ENCODE assay signal across 17 cellular contexts in genomic region chr15:91861223-91861622, GRCh38. TPM values are rescaled to one million over a fixed set of nuclear protein-coding genes. Genes with fewer than 3 reads are reported as not detected.
DNase-seq lines count a peak whose midpoint lies in the region; ATAC-seq and TF ChIP-seq lines count a peak whose summit lies in the region.
"Had no signal": no experiment of that assay in that cellular context is flagged by ENCODE, and none has a peak within 500 bp of the region (broad histone marks: within the 10 kb centered on the region; RNA-seq: fewer than 3 reads in every experiment).

No MANE protein-coding gene starts in this region.

- 88 to 94% (median 92%) methylated on average over 6 of the region's 6 CpGs for WGBS in ovary, 3 donors

- BruUV-seq in A673 (replicated peaks; lab: Mats Ljungman, UMichigan), result no TSS peak

- no peak for DNase-seq in left ventricle myocardium inferior
- DNase-seq in left ventricle myocardium superior, result no peak
- peak; percentile 67 for DNase-seq in SKM-1 (lab: John Stamatoyannopoulos, UW; ENCODE audit: unreplicated experiment)
- DNase-seq in left lung, result no peak
- DNase-seq in ovary, result no peak
- DNase-seq in HuH-7.5 (ENCODE audit: low spot score), result no peak
- DNase-seq in GF-D8 (lab: John Stamatoyannopoulos, UW), result no peak
- no peak for DNase-seq in A673 (ENCODE audit: low spot score)
- DNase-seq: activated CD4-positive, alpha-beta T cell treated with anti-CD3 and anti-CD28 coated beads, Interleukin-2, amount 50 U/mL, for 4 hours; Calu3; NCI-H1436 treated with DMSO at 0.1 percent for 48 hours; NCI-H510A; retina; T-helper 9 cell had no signal

- H3K4me3 ChIP-seq in left ventricle myocardium inferior (no peak overlapping the region), left lung (no peak overlapping the region), ovary (no peak overlapping the region), A673 (ENCODE audit: low read depth, low read length, poor library complexity, severe bottlenecking) (no peak overlapping the region)
- H3K4me3 ChIP-seq: A549, tibial nerve had no signal

- H3K27me3 ChIP-seq in left ventricle myocardium inferior (ENCODE audit: low read depth), result no peaks in the 10 kb centered on the region
- H3K27me3 ChIP-seq in left lung, result no peaks in the 10 kb centered on the region
- H3K27me3 ChIP-seq in ovary, result no peaks in the 10 kb centered on the region
- no peaks in the 10 kb centered on the region for H3K27me3 ChIP-seq in A673 (replicated peaks; ENCODE audit: insufficient read depth, low read depth, low read length, poor library complexity)
- H3K27me3 ChIP-seq: tibial nerve had no signal

- TF ChIP-seq CTCF in left ventricle myocardium inferior (IDR thresholded peaks at IDR 0.05; ENCODE audit: borderline replicate concordance) (no peak), left lung (IDR thresholded peaks at IDR 0.05) (no peak), ovary (IDR thresholded peaks at IDR 0.05) (no peak), A673 (conservative IDR thresholded peaks at IDR 0.05; ENCODE audit: low read depth, low read length) (no peak)

- TF ChIP-seq EP300 in ovary (IDR thresholded peaks at IDR 0.05), result no peak

- POLR2A ChIA-PET in A673 (lab: Charles Lee; ENCODE audit: low non-redundant PET), result no interaction called here

- H3K9me3 ChIP-seq in left ventricle myocardium inferior (replicated peaks), result no peaks in the 10 kb centered on the region
- no peaks in the 10 kb centered on the region for H3K9me3 ChIP-seq in left lung
- H3K9me3 ChIP-seq in ovary, result no peaks in the 10 kb centered on the region
- no peaks in the 10 kb centered on the region for H3K9me3 ChIP-seq in A673 (ENCODE audit: low read depth, low read length, poor library complexity, severe bottlenecking)
- H3K9me3 ChIP-seq: A549, tibial nerve had no signal

- H3K36me3 ChIP-seq in left ventricle myocardium inferior, result peaks cover 5% of the 10 kb centered on the region
- no peaks in the 10 kb centered on the region for H3K36me3 ChIP-seq in left lung
- no peaks in the 10 kb centered on the region for H3K36me3 ChIP-seq in ovary
- H3K36me3 ChIP-seq in A673 (ENCODE audit: insufficient read depth, low read length, poor library complexity, severe bottlenecking), result no peaks in the 10 kb centered on the region

- peaks cover 98% of the 10 kb centered on the region for H3K4me1 ChIP-seq in left ventricle myocardium inferior
- H3K4me1 ChIP-seq in left lung, result peaks cover 35 to 93% of the 10 kb centered on the region in 2 donors
- H3K4me1 ChIP-seq in ovary (ENCODE audit: insufficient read depth), result peaks cover 13% of the 10 kb centered on the region
- H3K4me1 ChIP-seq in A673 (ENCODE audit: insufficient read depth, low read length, poor library complexity, severe bottlenecking), result peaks cover 18% of the 10 kb centered on the region

- TF ChIP-seq POLR2A in ovary (IDR thresholded peaks at IDR 0.05), result no peak

- ATAC-seq in left ventricle myocardium superior (no peak), left lung (peak; percentile 68)
- ATAC-seq: A549 had no signal

- CTCF ChIA-PET in A673 (lab: Charles Lee), result no interaction called here

- intact Hi-C loops in left ventricle myocardium inferior (cut with micrococcal nuclease) (no loop called here), left ventricle myocardium superior (cut with micrococcal nuclease) (no loop called here), left lung (cut with DNase I) (loop anchor here in 1 of 2 donors (10.0 kb wide), 1 partner anchor 84 kb away; no protein-coding TSS in a partner anchor), ovary (cut with DNase I) (no loop called here), A673 (cut with micrococcal nuclease; ENCODE audit: unreplicated experiment) (no loop called here)

- H3K27ac ChIP-seq in left ventricle myocardium inferior (replicated peaks) (peak overlapping the region; percentile 14), left lung (peak overlapping the region in 1 of 2 donors; percentile 81), ovary (no peak overlapping the region), A673 (ENCODE audit: low read depth, low read length, poor library complexity, severe bottlenecking) (no peak overlapping the region)
- H3K27ac ChIP-seq: RWPE1, tibial nerve had no signal

RNA-seq across cellular contexts. Expression of gene SLCO3A1, which starts 7.7 kb away (rescaled TPM):
- total RNA-seq in left ventricle myocardium inferior (56.8 TPM), left ventricle myocardium superior (52.8 TPM), left lung (10 to 100 TPM; 48.4 to 49.0 TPM), ovary (10 to 100 TPM in 4 of 7 donors, 1 to 10 TPM in 3; 5.0 to 20.0 (median 11.9) TPM), A673 (2021) (16.6 and 17.7 TPM in 2 replicates)
- polyA plus RNA-seq in ovary, result 10 to 100 TPM; 15.4 to 18.9 TPM
